1 cellular context compared by ENCODE assay signal in the genomic region with DNA sequence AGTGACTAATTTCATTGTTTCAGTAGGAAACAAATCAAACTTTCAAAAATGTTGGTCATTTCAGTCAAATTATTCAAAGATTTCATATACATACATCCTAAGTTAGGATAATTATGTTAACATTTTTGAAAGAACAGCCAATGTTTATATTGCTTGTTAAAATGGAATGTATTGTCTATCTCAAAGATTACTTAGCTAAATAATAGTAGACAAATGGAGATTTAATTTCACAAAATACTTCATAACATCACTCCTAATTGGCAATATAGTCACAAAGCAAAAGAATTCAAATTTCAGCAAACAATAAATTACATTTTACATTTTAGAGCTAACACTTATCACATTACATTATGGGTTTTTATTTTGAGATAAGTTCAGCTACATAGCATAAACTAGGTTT.
TF ChIP-seq lines count a peak whose summit lies in the region.

No MANE protein-coding gene starts in this region.

TF ChIP-seq in K562, 482 proteins besides CTCF, POLR2A, EP300 and RAD21:
- TF ChIP-seq, protein P1, sequence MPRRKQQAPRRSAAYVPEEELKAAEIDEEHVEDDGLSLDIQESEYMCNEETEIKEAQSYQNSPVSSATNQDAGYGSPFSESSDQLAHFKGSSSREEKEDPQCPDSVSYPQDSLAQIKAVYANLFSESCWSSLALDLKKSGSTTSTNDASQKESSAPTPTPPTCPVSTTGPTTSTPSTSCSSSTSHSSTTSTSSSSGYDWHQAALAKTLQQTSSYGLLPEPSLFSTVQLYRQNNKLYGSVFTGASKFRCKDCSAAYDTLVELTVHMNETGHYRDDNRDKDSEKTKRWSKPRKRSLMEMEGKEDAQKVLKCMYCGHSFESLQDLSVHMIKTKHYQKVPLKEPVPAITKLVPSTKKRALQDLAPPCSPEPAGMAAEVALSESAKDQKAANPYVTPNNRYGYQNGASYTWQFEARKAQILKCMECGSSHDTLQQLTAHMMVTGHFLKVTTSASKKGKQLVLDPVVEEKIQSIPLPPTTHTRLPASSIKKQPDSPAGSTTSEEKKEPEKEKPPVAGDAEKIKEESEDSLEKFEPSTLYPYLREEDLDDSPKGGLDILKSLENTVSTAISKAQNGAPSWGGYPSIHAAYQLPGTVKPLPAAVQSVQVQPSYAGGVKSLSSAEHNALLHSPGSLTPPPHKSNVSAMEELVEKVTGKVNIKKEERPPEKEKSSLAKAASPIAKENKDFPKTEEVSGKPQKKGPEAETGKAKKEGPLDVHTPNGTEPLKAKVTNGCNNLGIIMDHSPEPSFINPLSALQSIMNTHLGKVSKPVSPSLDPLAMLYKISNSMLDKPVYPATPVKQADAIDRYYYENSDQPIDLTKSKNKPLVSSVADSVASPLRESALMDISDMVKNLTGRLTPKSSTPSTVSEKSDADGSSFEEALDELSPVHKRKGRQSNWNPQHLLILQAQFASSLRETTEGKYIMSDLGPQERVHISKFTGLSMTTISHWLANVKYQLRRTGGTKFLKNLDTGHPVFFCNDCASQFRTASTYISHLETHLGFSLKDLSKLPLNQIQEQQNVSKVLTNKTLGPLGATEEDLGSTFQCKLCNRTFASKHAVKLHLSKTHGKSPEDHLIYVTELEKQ (CRISPR knock-in tag; IDR thresholded peaks at IDR 0.05): no peak
- TF ChIP-seq ETV1 (tag; conservative IDR thresholded peaks at IDR 0.05; ENCODE audit: low read depth) (no peak), ZNF134 (CRISPR knock-in tag; conservative IDR thresholded peaks at IDR 0.05) (no peak), ZNF274 (IDR thresholded peaks at IDR 0.05; ENCODE audit: borderline replicate concordance, low read depth, low read length) (no peak), BHLHE40 (IDR thresholded peaks at IDR 0.05; ENCODE audit: low read length) (no peak), TAF15 (IDR thresholded peaks at IDR 0.05; ENCODE audit: low read depth, low read length) (no peak), WHSC1 (IDR thresholded peaks at IDR 0.05; ENCODE audit: low read length) (no peak), ARID2 (IDR thresholded peaks at IDR 0.05) (no peak)
- TF ChIP-seq, protein P2, sequence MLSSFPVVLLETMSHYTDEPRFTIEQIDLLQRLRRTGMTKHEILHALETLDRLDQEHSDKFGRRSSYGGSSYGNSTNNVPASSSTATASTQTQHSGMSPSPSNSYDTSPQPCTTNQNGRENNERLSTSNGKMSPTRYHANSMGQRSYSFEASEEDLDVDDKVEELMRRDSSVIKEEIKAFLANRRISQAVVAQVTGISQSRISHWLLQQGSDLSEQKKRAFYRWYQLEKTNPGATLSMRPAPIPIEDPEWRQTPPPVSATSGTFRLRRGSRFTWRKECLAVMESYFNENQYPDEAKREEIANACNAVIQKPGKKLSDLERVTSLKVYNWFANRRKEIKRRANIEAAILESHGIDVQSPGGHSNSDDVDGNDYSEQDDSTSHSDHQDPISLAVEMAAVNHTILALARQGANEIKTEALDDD (IDR thresholded peaks at IDR 0.05): no peak
- TF ChIP-seq, protein P3, sequence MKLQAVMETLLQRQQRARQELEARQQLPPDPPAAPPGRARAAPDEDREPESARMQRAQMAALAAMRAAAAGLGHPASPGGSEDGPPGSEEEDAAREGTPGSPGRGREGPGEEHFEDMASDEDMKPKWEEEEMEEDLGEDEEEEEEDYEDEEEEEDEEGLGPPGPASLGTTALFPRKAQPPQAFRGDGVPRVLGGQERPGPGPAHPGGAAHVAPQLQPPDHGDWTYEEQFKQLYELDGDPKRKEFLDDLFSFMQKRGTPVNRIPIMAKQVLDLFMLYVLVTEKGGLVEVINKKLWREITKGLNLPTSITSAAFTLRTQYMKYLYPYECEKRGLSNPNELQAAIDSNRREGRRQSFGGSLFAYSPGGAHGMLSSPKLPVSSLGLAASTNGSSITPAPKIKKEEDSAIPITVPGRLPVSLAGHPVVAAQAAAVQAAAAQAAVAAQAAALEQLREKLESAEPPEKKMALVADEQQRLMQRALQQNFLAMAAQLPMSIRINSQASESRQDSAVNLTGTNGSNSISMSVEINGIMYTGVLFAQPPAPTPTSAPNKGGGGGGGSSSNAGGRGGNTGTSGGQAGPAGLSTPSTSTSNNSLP (IDR thresholded peaks at IDR 0.05; ENCODE audit: borderline replicate concordance, low read depth, low read length): no peak
- TF ChIP-seq, protein P4, sequence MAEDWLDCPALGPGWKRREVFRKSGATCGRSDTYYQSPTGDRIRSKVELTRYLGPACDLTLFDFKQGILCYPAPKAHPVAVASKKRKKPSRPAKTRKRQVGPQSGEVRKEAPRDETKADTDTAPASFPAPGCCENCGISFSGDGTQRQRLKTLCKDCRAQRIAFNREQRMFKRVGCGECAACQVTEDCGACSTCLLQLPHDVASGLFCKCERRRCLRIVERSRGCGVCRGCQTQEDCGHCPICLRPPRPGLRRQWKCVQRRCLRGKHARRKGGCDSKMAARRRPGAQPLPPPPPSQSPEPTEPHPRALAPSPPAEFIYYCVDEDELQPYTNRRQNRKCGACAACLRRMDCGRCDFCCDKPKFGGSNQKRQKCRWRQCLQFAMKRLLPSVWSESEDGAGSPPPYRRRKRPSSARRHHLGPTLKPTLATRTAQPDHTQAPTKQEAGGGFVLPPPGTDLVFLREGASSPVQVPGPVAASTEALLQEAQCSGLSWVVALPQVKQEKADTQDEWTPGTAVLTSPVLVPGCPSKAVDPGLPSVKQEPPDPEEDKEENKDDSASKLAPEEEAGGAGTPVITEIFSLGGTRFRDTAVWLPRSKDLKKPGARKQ (CRISPR knock-in tag; IDR thresholded peaks at IDR 0.05): no peak
TF ChIP-seq in K562: peak in this region for 0.
